Comparison of ENCODE assay signal across 1 cellular context in the genomic region with DNA sequence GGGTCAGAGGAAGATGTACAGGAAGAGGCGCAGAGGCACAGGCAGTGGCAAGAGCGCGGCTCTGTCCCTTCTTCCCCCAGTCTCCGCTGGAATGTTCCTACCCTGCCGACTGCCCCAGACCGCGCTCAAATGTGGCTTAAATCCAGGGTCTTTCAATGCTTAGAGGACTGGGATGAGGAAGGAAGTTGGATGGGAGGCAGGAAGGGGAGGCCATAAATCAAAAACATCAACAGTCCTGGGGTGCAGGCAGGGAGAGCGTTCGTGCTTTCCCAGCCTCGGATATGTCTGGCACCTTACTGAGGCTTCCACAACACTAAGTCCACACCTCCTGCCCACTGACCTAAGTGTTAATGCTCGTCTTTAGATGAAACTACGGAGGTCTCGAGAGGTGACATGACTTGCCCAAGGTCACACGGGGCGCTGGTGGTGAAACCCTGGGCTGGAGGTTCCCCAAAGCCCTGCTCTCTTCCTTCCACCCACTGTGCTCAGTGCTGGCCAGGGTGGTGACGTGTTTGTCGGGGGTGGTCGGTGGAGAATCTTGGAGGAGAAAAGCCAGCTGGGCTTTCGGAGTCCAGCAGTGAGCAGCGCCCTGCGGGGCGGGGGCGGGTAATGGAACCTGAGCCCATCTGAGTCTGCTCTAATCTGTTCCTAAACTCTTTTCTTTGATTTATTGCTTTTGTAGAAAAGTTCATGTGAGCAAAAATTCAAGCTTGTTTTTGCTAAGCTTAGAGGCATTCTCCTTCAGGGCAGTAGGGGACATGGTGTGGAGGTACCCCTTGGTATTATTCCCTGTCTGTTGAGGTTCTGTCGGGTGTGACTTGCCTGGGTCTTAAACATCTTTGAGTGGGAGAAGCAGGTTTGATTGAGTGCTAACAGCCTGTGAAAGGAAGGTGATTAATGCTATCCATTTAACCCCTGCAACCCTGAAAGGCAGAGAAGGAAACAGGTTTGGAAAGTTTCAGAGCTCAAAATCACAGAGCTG.
A peak's percentile ranks its signal among the peaks of the same experiment; 100 is the strongest.
TF ChIP-seq lines count a peak whose summit lies in the region.

No MANE protein-coding gene starts in this region.

TF ChIP-seq in HepG2, 621 proteins besides CTCF, POLR2A, EP300 and RAD21:
- TF ChIP-seq POGK (CRISPR knock-in tag; conservative IDR thresholded peaks at IDR 0.05) = 0 out of 2 replicates have a peak, but pooled peaks have one; percentile 2
- no peak for TF ChIP-seq TP53 (CRISPR knock-in tag; conservative IDR thresholded peaks at IDR 0.05)
- peak; percentile 60 for TF ChIP-seq ZNF652 (CRISPR knock-in tag; IDR thresholded peaks at IDR 0.05; ENCODE audit: borderline replicate concordance, low read depth)
- TF ChIP-seq ZNF225 (CRISPR knock-in tag; IDR thresholded peaks at IDR 0.05) = no peak
- no peak for TF ChIP-seq MBNL3 (CRISPR knock-in tag; conservative IDR thresholded peaks at IDR 0.05)
- no peak for TF ChIP-seq ZFYVE20 (CRISPR knock-in tag; IDR thresholded peaks at IDR 0.05; ENCODE audit: borderline replicate concordance, low read depth)
- no peak for TF ChIP-seq KAT8 (CRISPR knock-in tag; IDR thresholded peaks at IDR 0.05)
- 0 out of 2 replicates have a peak, but pooled peaks have one; percentile 25 for TF ChIP-seq CCDC6 (CRISPR knock-in tag; IDR thresholded peaks at IDR 0.05)
- TF ChIP-seq MAF1 (CRISPR knock-in tag; IDR thresholded peaks at IDR 0.05; ENCODE audit: borderline replicate concordance) = no peak
- 0 out of 2 replicates have a peak, but pooled peaks have one; percentile 19 for TF ChIP-seq DNMT3B (CRISPR knock-in tag; conservative IDR thresholded peaks at IDR 0.05)
- TF ChIP-seq ZBTB7B (CRISPR knock-in tag; IDR thresholded peaks at IDR 0.05) = 0 out of 2 replicates have a peak, but pooled peaks have one; percentile 9
- TF ChIP-seq AHDC1 (CRISPR knock-in tag; IDR thresholded peaks at IDR 0.05; ENCODE audit: borderline replicate concordance) = 0 out of 2 replicates have a peak, but pooled peaks have one; percentile 31
TF ChIP-seq in HepG2: peak in this region for 6.
